ENCODE assay signal across 1 cellular context in the genomic region with DNA sequence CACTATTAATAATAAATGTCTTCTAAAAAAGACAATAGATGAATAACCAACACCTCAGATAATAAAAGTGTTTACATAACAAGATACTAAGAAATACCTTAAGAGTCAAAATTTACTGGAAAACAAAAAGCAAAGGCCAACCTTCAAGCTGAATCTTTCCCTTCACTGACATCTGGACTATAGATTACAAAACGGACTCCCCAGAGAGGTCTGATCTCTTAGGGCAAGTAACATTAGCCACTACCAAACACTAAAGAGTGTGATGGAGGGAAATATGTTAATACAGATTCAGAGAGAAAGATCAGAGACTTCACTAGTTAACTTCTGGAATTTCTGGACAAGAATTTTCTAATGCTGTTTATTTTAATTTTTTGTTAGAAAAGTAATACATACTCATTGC.
TF ChIP-seq lines count a peak whose summit lies in the region.

No MANE protein-coding gene starts in this region.

TF ChIP-seq in K562, 482 proteins besides CTCF, POLR2A, EP300 and RAD21 (continued from another document):
- TF ChIP-seq, protein P1, sequence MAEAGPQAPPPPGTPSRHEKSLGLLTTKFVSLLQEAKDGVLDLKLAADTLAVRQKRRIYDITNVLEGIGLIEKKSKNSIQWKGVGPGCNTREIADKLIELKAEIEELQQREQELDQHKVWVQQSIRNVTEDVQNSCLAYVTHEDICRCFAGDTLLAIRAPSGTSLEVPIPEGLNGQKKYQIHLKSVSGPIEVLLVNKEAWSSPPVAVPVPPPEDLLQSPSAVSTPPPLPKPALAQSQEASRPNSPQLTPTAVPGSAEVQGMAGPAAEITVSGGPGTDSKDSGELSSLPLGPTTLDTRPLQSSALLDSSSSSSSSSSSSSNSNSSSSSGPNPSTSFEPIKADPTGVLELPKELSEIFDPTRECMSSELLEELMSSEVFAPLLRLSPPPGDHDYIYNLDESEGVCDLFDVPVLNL (CRISPR knock-in tag; IDR thresholded peaks at IDR 0.05; ENCODE audit: low read depth): no peak
- TF ChIP-seq HNRNPK (IDR thresholded peaks at IDR 0.05; ENCODE audit: low read depth, low read length, poor library complexity, severe bottlenecking) (no peak), AFF4 (CRISPR knock-in tag; IDR thresholded peaks at IDR 0.05) (no peak), ARNT (IDR thresholded peaks at IDR 0.05) (no peak), HDAC1 (IDR thresholded peaks at IDR 0.05) (no peak), CC2D1A (IDR thresholded peaks at IDR 0.05) (no peak), RFX1 (IDR thresholded peaks at IDR 0.05) (no peak), NCOA4 (IDR thresholded peaks at IDR 0.05; ENCODE audit: partially characterized antibody) (no peak), CREM (IDR thresholded peaks at IDR 0.05; ENCODE audit: low read depth) (no peak)
- TF ChIP-seq, protein P2, sequence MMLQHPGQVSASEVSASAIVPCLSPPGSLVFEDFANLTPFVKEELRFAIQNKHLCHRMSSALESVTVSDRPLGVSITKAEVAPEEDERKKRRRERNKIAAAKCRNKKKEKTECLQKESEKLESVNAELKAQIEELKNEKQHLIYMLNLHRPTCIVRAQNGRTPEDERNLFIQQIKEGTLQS (IDR thresholded peaks at IDR 0.05): no peak
- TF ChIP-seq, protein P2 (CRISPR knock-in tag; conservative IDR thresholded peaks at IDR 0.05): no peak
- TF ChIP-seq, protein P3, sequence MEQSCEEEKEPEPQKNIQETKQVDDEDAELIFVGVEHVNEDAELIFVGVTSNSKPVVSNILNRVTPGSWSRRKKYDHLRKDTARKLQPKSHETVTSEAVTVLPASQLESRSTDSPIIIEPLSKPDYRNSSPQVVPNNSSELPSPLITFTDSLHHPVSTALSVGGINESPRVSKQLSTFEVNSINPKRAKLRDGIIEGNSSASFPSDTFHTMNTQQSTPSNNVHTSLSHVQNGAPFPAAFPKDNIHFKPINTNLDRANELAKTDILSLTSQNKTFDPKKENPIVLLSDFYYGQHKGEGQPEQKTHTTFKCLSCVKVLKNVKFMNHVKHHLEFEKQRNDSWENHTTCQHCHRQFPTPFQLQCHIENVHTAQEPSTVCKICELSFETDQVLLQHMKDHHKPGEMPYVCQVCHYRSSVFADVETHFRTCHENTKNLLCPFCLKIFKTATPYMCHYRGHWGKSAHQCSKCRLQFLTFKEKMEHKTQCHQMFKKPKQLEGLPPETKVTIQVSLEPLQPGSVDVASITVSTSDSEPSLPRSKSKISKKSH (CRISPR knock-in tag; IDR thresholded peaks at IDR 0.05): no peak
TF ChIP-seq in K562: peak in this region for 0.
